In genomic region chr17:33696102-33696501, GRCh38 we compare ENCODE assay signal across 31 cellular contexts.
"Had no signal": no experiment of that assay in that cellular context is flagged by ENCODE, and none has a peak within 500 bp of the region (broad histone marks: within the 10 kb centered on the region; RNA-seq: fewer than 3 reads in every experiment).

No MANE protein-coding gene starts in this region.

- H3K9me3 Mint-ChIP-seq: activated naive CD4-positive, alpha-beta T cell treated with anti-CD3 and anti-CD28 coated beads for 36 hours; activated T-cell treated with anti-CD3 and anti-CD28 coated beads, Interleukin-2, amount 50 U/mL, for 4 hours; brain; T-helper 2 cell treated with Interferon-gamma antibody and Interleukin-4, amounts not matched to agents 5 μg/mL and 100 μg/mL, for 36 hours; WTC11 had no signal

- H3K4me1 Mint-ChIP-seq: IgD-negative memory B cell, WTC11 had no signal

- H3K4me3 Mint-ChIP-seq: activated naive CD4-positive, alpha-beta T cell treated with anti-CD3 and anti-CD28 coated beads for 36 hours; activated naive CD8-positive, alpha-beta T cell; activated T-cell treated with anti-CD3 and anti-CD28 coated beads, Interleukin-2, amount 50 U/mL, for 4 hours; brain; IgD-negative memory B cell; T-helper 2 cell treated with Interferon-gamma antibody and Interleukin-4, amounts not matched to agents 5 μg/mL and 100 μg/mL, for 36 hours; WTC11 had no signal

- H3K27ac Mint-ChIP-seq: activated naive CD4-positive, alpha-beta T cell treated with anti-CD3 and anti-CD28 coated beads for 36 hours; activated naive CD8-positive, alpha-beta T cell; IgD-negative memory B cell; T-helper 2 cell treated with Interferon-gamma antibody and Interleukin-4, amounts not matched to agents 5 μg/mL and 100 μg/mL, for 36 hours; WTC11 had no signal

- ATAC-seq: activated T-cell treated with anti-CD3 and anti-CD28 coated beads, Interleukin-2, amount 50 U/mL, for 4 hours; Panc1; Right ventricle myocardium inferior; WTC11 had no signal

- H3K4me2 ChIP-seq: KMS-11 had no signal

- H3K4me3 ChIP-seq: MG63, SK-N-MC had no signal

- H3K27ac ChIP-seq: KMS-11, SK-N-MC had no signal

- DNase-seq: activated CD4-positive, alpha-beta T cell treated with anti-CD3 and anti-CD28 coated beads for 48 hours; activated CD4-positive, alpha-beta T cell treated with anti-CD3 and anti-CD28 coated beads, Interleukin-2, amount 50 U/mL, for 4 hours; activated CD4-positive, CD25-positive, alpha-beta regulatory T cell treated with anti-CD3 and anti-CD28 coated beads, Interleukin-2, amount 50 U/mL, for 72 hours; activated CD8-positive, alpha-beta memory T cell treated with anti-CD3 and anti-CD28 coated beads for 24 hours; activated gamma-delta T cell; activated naive CD4-positive, alpha-beta T cell treated with anti-CD3 and anti-CD28 coated beads for 36 hours; activated T-cell treated with anti-CD3 and anti-CD28 coated beads, Interleukin-2, amount 50 U/mL, for 4 hours; amygdala; MG63; MV-4-11; NCI-H1092 treated with DMSO at 0.1 percent for 48 hours; NCI-H1417 treated with DMSO at 0.1 percent for 48 hours; NCI-H1694; NCI-H2029; NCI-H2107; NCI-H2171 treated with DMSO at 0.1 percent for 48 hours; NCI-H226; NCI-H526; NCI-H82; RPMI8226; SW 1271 had no signal

- H3K9ac ChIP-seq: KMS-11 had no signal

- H3K9me3 ChIP-seq: MG63 had no signal

- FAIRE-seq: astrocyte had no signal

- H3K27me3 ChIP-seq: MG63 had no signal

- H3K36me3 Mint-ChIP-seq: activated naive CD8-positive, alpha-beta T cell; brain; WTC11 had no signal

- H3K36me3 ChIP-seq: MG63 had no signal
